13 cellular contexts compared by ENCODE assay signal in genomic region chr3:52524752-52525661, GRCh38. TPM values are rescaled to one million over a fixed set of nuclear protein-coding genes. Genes with fewer than 3 reads are reported as not detected.
DNase-seq lines count a peak whose midpoint lies in the region; ATAC-seq and TF ChIP-seq lines count a peak whose summit lies in the region.
"Had no signal": no experiment of that assay in that cellular context is flagged by ENCODE, and none has a peak within 500 bp of the region (broad histone marks: within the 10 kb centered on the region; RNA-seq: fewer than 3 reads in every experiment).

No MANE protein-coding gene starts in this region.

- TF ChIP-seq CTCF in natural killer cell (IDR thresholded peaks at IDR 0.05) (no peak), esophagus muscularis mucosa (IDR thresholded peaks at IDR 0.05) (no peak)

- no peak for TF ChIP-seq EP300 in esophagus muscularis mucosa (IDR thresholded peaks at IDR 0.05)

- H3K27me3 ChIP-seq in esophagus muscularis mucosa (no peaks in the 10 kb centered on the region), aorta (ENCODE audit: control insufficient read depth in 1 of 2, insufficient read depth in 2 of 2, low read length in 1 of 2) (no peaks in the 10 kb centered on the region)
- H3K27me3 ChIP-seq: Peyer's patch had no signal

- no peaks in the 10 kb centered on the region for H3K27me3 Mint-ChIP-seq in natural killer cell treated with Interleukin-12 subunit alpha and Interleukin-12 subunit beta and Interleukin-15 and Interleukin-18, amount 100 ng/mL, for 72 hours
- no peaks in the 10 kb centered on the region for H3K27me3 Mint-ChIP-seq in natural killer cell (ENCODE audit: low read depth in 2 of 2)
- no peaks in the 10 kb centered on the region for H3K27me3 Mint-ChIP-seq in activated naive CD8-positive, alpha-beta T cell treated with anti-CD3 and anti-CD28 coated beads, Interleukin-2, amount 50 U/mL, for 24 hours
- H3K27me3 Mint-ChIP-seq: stimulated activated naive CD8-positive, alpha-beta T cell treated with anti-CD3 and anti-CD28 coated beads, Interleukin-15, Interleukin-2, amounts not matched to agents 100 ng/mL and 50 ng/mL, for 24 hours had no signal

- WGBS in esophagus muscularis mucosa, result 80% methylated on average over 20 of the region's 34 CpGs
- WGBS in aorta, 2 donors, result 29 to 31% methylated on average over 34 of the region's 34 CpGs

- ATAC-seq in natural killer cell treated with Interleukin-12 subunit alpha and Interleukin-12 subunit beta and Interleukin-15 and Interleukin-18, amount 100 ng/mL, for 72 hours, result no peak
- ATAC-seq in natural killer cell (no peak), aorta (ENCODE audit: low FRiP score) (peak; percentile 56), GM21723 (IDR thresholded peaks at IDR 0.05; ENCODE audit: unreplicated experiment) (no peak), HG03457 (IDR thresholded peaks at IDR 0.05; ENCODE audit: unreplicated experiment) (no peak)
- no peak for ATAC-seq in activated naive CD8-positive, alpha-beta T cell treated with anti-CD3 and anti-CD28 coated beads, Interleukin-2, amount 50 U/mL, for 24 hours
- ATAC-seq: activated T-cell treated with anti-CD3 and anti-CD28 coated beads, Interleukin-2, amount 50 U/mL, for 4 hours had no signal

- no peak for TF ChIP-seq POLR2A in esophagus muscularis mucosa (IDR thresholded peaks at IDR 0.05; ENCODE audit: low read depth)

- peaks cover 34 to 51% (median 46%) of the 10 kb centered on the region in 4 donors for H3K4me1 ChIP-seq in esophagus muscularis mucosa
- no peaks in the 10 kb centered on the region for H3K4me1 ChIP-seq in aorta (ENCODE audit: control insufficient read depth in 1 of 2, insufficient read depth in 2 of 2, low read length in 2 of 2)
- H3K4me1 ChIP-seq: Peyer's patch had no signal

- H3K4me3 Mint-ChIP-seq in natural killer cell treated with Interleukin-12 subunit alpha and Interleukin-12 subunit beta and Interleukin-15 and Interleukin-18, amount 100 ng/mL, for 72 hours, result no peak overlapping the region
- no peak overlapping the region for H3K4me3 Mint-ChIP-seq in natural killer cell
- no peak overlapping the region for H3K4me3 Mint-ChIP-seq in activated naive CD8-positive, alpha-beta T cell treated with anti-CD3 and anti-CD28 coated beads, Interleukin-2, amount 50 U/mL, for 24 hours
- H3K4me3 Mint-ChIP-seq: activated T-cell treated with anti-CD3 and anti-CD28 coated beads, Interleukin-2, amount 50 U/mL, for 4 hours; HFFc6; stimulated activated naive CD8-positive, alpha-beta T cell treated with anti-CD3 and anti-CD28 coated beads, Interleukin-15, Interleukin-2, amounts not matched to agents 100 ng/mL and 50 ng/mL, for 24 hours had no signal

- H3K9me3 ChIP-seq in esophagus muscularis mucosa (no peaks in the 10 kb centered on the region), aorta (ENCODE audit: control insufficient read depth, low read length) (no peaks in the 10 kb centered on the region)
- H3K9me3 ChIP-seq: Peyer's patch had no signal

- peak; percentile 44 for DNase-seq in natural killer cell treated with Interleukin-12 subunit alpha and Interleukin-12 subunit beta and Interleukin-15 and Interleukin-18, amount 100 ng/mL, for 72 hours (ENCODE audit: low spot score)
- DNase-seq in natural killer cell, result no peak
- DNase-seq in esophagus muscularis mucosa (ENCODE audit: extremely low spot score), result no peak
- peak; percentile 66 to 79 for DNase-seq in lung microvascular endothelial cell (ENCODE audit: low read depth in 2 of 2)
- DNase-seq in aorta, result peak; percentile 75 to 82
- DNase-seq in activated naive CD8-positive, alpha-beta T cell treated with anti-CD3 and anti-CD28 coated beads, Interleukin-2, amount 50 U/mL, for 24 hours, result no peak
- DNase-seq: activated T-cell treated with anti-CD3 and anti-CD28 coated beads, Interleukin-2, amount 50 U/mL, for 4 hours; HFFc6; hippocampal formation had no signal

- H3K27ac ChIP-seq in esophagus muscularis mucosa (replicated peaks in 1 of 4), result peak overlapping the region; percentile 24 to 65 (median 46)
- H3K27ac ChIP-seq in aorta (ENCODE audit: low read depth in 1 of 2, low read length in 2 of 2), result peak overlapping the region in 1 of 2 donors; percentile 49

- peaks cover 15 to 75% (median 64%) of the 10 kb centered on the region in 4 donors for H3K36me3 ChIP-seq in esophagus muscularis mucosa
- no peaks in the 10 kb centered on the region for H3K36me3 ChIP-seq in aorta (ENCODE audit: control insufficient read depth in 1 of 2, insufficient read depth in 2 of 2, low read length in 1 of 2)

- H3K9me3 Mint-ChIP-seq in natural killer cell treated with Interleukin-12 subunit alpha and Interleukin-12 subunit beta and Interleukin-15 and Interleukin-18, amount 100 ng/mL, for 72 hours, result no peaks in the 10 kb centered on the region
- H3K9me3 Mint-ChIP-seq in natural killer cell, result no peaks in the 10 kb centered on the region
- no peaks in the 10 kb centered on the region for H3K9me3 Mint-ChIP-seq in activated naive CD8-positive, alpha-beta T cell treated with anti-CD3 and anti-CD28 coated beads, Interleukin-2, amount 50 U/mL, for 24 hours
- H3K9me3 Mint-ChIP-seq: activated T-cell treated with anti-CD3 and anti-CD28 coated beads, Interleukin-2, amount 50 U/mL, for 4 hours; HFFc6; stimulated activated naive CD8-positive, alpha-beta T cell treated with anti-CD3 and anti-CD28 coated beads, Interleukin-15, Interleukin-2, amounts not matched to agents 100 ng/mL and 50 ng/mL, for 24 hours had no signal

- H3K36me3 Mint-ChIP-seq in natural killer cell treated with Interleukin-12 subunit alpha and Interleukin-12 subunit beta and Interleukin-15 and Interleukin-18, amount 100 ng/mL, for 72 hours, result no peaks in the 10 kb centered on the region
- no peaks in the 10 kb centered on the region for H3K36me3 Mint-ChIP-seq in natural killer cell
- H3K36me3 Mint-ChIP-seq in activated naive CD8-positive, alpha-beta T cell treated with anti-CD3 and anti-CD28 coated beads, Interleukin-2, amount 50 U/mL, for 24 hours (ENCODE audit: low read depth), result peaks cover 6% of the 10 kb centered on the region

- intact Hi-C loops in natural killer cell (cut with micrococcal nuclease) (no loop called here), esophagus muscularis mucosa (cut with DNase I) (no loop called here), aorta (cut with DNase I) (loop anchor here (5.0 kb wide), 2 partner anchors 38 to 53 kb away; no protein-coding TSS in a partner anchor)

- H3K4me3 ChIP-seq in esophagus muscularis mucosa (no peak overlapping the region), aorta (ENCODE audit: low read length in 2 of 2) (no peak overlapping the region)
- H3K4me3 ChIP-seq: Peyer's patch had no signal

- peaks cover 0 to 4% of the 10 kb centered on the region in 2 donors for H3K4me1 Mint-ChIP-seq in natural killer cell treated with Interleukin-12 subunit alpha and Interleukin-12 subunit beta and Interleukin-15 and Interleukin-18, amount 100 ng/mL, for 72 hours (ENCODE audit: low read depth in 2 of 2)
- no peaks in the 10 kb centered on the region for H3K4me1 Mint-ChIP-seq in natural killer cell
- no peaks in the 10 kb centered on the region for H3K4me1 Mint-ChIP-seq in activated naive CD8-positive, alpha-beta T cell treated with anti-CD3 and anti-CD28 coated beads, Interleukin-2, amount 50 U/mL, for 24 hours

- H3K27ac Mint-ChIP-seq in natural killer cell treated with Interleukin-12 subunit alpha and Interleukin-12 subunit beta and Interleukin-15 and Interleukin-18, amount 100 ng/mL, for 72 hours, result no peak overlapping the region
- no peak overlapping the region for H3K27ac Mint-ChIP-seq in natural killer cell
- H3K27ac Mint-ChIP-seq in activated naive CD8-positive, alpha-beta T cell treated with anti-CD3 and anti-CD28 coated beads, Interleukin-2, amount 50 U/mL, for 24 hours, result no peak overlapping the region
- H3K27ac Mint-ChIP-seq: stimulated activated naive CD8-positive, alpha-beta T cell treated with anti-CD3 and anti-CD28 coated beads, Interleukin-15, Interleukin-2, amounts not matched to agents 100 ng/mL and 50 ng/mL, for 24 hours had no signal

RNA-seq across cellular contexts. Expression of gene NT5DC2, which starts 8.7 kb away (rescaled TPM):
- 100 to 1,000 TPM in 1 of 2 donors, 10 to 100 TPM in 1; 59.7 to 166 TPM for total RNA-seq in natural killer cell treated with Interleukin-12 subunit alpha and Interleukin-12 subunit beta and Interleukin-15 and Interleukin-18, amount 100 ng/mL, for 72 hours
- 10 to 100 TPM in 1 of 3 donors, 1 to 10 TPM in 2; 2.2 to 10.7 (median 2.2) TPM for total RNA-seq in natural killer cell
- 10 to 100 TPM; 58.0 to 87.4 (median 72.9) TPM for total RNA-seq in esophagus muscularis mucosa
- total RNA-seq in lung microvascular endothelial cell, result 28.4 and 29.0 TPM in 2 replicates
- 10 to 100 TPM; 29.6 to 33.0 TPM for total RNA-seq in aorta
- polyA plus RNA-seq in aorta, result 100 to 1,000 TPM in 1 of 2 donors, 10 to 100 TPM in 1; 46.3 to 148 TPM

RNA-seq across cellular contexts. Expression of gene UQCC5, which starts 11.4 kb away (rescaled TPM):
- 10 to 100 TPM in 1 of 2 donors, 1 to 10 TPM in 1; 6.7 to 18.0 TPM for total RNA-seq in natural killer cell treated with Interleukin-12 subunit alpha and Interleukin-12 subunit beta and Interleukin-15 and Interleukin-18, amount 100 ng/mL, for 72 hours
- total RNA-seq in natural killer cell, result 1 to 10 TPM; 4.1 to 9.5 (median 7.3) TPM
- 10 to 100 TPM in 1 of 4 donors, 1 to 10 TPM in 3; 1.3 to 60.6 (median 7.0) TPM for total RNA-seq in esophagus muscularis mucosa
- total RNA-seq in lung microvascular endothelial cell, result 7.3 and 8.3 TPM in 2 replicates
- total RNA-seq in aorta, result 10 to 100 TPM in 1 of 2 donors, 1 to 10 TPM in 1; 9.1 to 14.0 TPM
- polyA plus RNA-seq in aorta, result 1 to 10 TPM; 4.5 to 7.1 TPM

RNA-seq across cellular contexts. Expression of gene STAB1, which starts 29.9 kb away (rescaled TPM):
- total RNA-seq in natural killer cell treated with Interleukin-12 subunit alpha and Interleukin-12 subunit beta and Interleukin-15 and Interleukin-18, amount 100 ng/mL, for 72 hours, result under 1 TPM; 0.57 to 0.92 TPM
- total RNA-seq in natural killer cell (10 to 100 TPM in 1 of 3 donors, 1 to 10 TPM in 2; 1.8 to 26.5 (median 5.9) TPM), esophagus muscularis mucosa (100 to 1,000 TPM; 101 to 127 (median 118) TPM), lung microvascular endothelial cell (136 and 224 TPM in 2 replicates), aorta (100 to 1,000 TPM; 339 to 651 TPM)
- 100 to 1,000 TPM in 1 of 2 donors, 10 to 100 TPM in 1; 54.2 to 207 TPM for polyA plus RNA-seq in aorta
- total RNA-seq: HFFc6 had no signal

Comparison
In these comparisons a context has a peak if more than half of its experiments do, and no peak if none do; other contexts are left out.
1. DNase-seq: peak in natural killer cell treated with Interleukin-12 subunit alpha and Interleukin-12 subunit beta and Interleukin-15 and Interleukin-18, amount 100 ng/mL, for 72 hours (single experiment), lung microvascular endothelial cell (2 of 2) and aorta (2 of 2); none in natural killer cell (single experiment), esophagus muscularis mucosa (single experiment) and activated naive CD8-positive, alpha-beta T cell treated with anti-CD3 and anti-CD28 coated beads, Interleukin-2, amount 50 U/mL, for 24 hours (single experiment).
2. intact Hi-C loops: an anchor here in aorta (5.0 kb wide); none called in natural killer cell and esophagus muscularis mucosa.